In genomic region chr4:113776016-113776415, GRCh38 we compare ENCODE assay signal across 25 cellular contexts.
"Had no signal": no experiment of that assay in that cellular context is flagged by ENCODE, and none has a peak within 500 bp of the region (broad histone marks: within the 10 kb centered on the region; RNA-seq: fewer than 3 reads in every experiment).

No MANE protein-coding gene starts in this region.

- H3K4me1 ChIP-seq: esophagus squamous epithelium, prostate gland, right atrium auricular region, suprapubic skin, transverse colon, upper lobe of right lung, uterus had no signal

- H3K9me3 ChIP-seq: mucosa of descending colon, prostate gland, right atrium auricular region, suprapubic skin, transverse colon, upper lobe of right lung, uterus had no signal

- H3K27ac Mint-ChIP-seq: effector memory CD8-positive, alpha-beta T cell; mesothelial cell of epicardium; naive B cell; nephron; stimulated activated naive CD8-positive, alpha-beta T cell treated with anti-CD3 and anti-CD28 coated beads, Interleukin-15, amount 100 ng/mL, for 72 hours had no signal

- H3K4me2 ChIP-seq: smooth muscle cell had no signal

- H3K36me3 Mint-ChIP-seq: mesothelial cell of epicardium had no signal

- H3K9me3 Mint-ChIP-seq: effector memory CD8-positive, alpha-beta T cell; mesothelial cell of epicardium; nephron; stimulated activated naive CD8-positive, alpha-beta T cell treated with anti-CD3 and anti-CD28 coated beads, Interleukin-15, amount 100 ng/mL, for 72 hours had no signal

- H3K4me3 ChIP-seq: esophagus squamous epithelium, lung, mucosa of descending colon, prostate gland, right atrium auricular region, smooth muscle cell, suprapubic skin, transverse colon, upper lobe of right lung, uterus had no signal

- H3K27me3 Mint-ChIP-seq: stimulated activated naive CD8-positive, alpha-beta T cell treated with anti-CD3 and anti-CD28 coated beads, Interleukin-15, amount 100 ng/mL, for 72 hours had no signal

- H3K27me3 ChIP-seq: esophagus squamous epithelium, right atrium auricular region, suprapubic skin, transverse colon, upper lobe of right lung, uterus had no signal

- DNase-seq: cortex of kidney; effector memory CD8-positive, alpha-beta T cell; erythroblast; esophagus squamous epithelium; mesenchymal stem cell; mucosa of descending colon; naive B cell; nucleus accumbens; stimulated activated CD4-positive, alpha-beta T cell treated with anti-CD3 and anti-CD28 coated beads, Interleukin-12 subunit alpha, Interleukin-12 subunit beta, amount 100 ng/mL, for 4 hours; stimulated activated CD4-positive, alpha-beta T cell treated with anti-CD3 and anti-CD28 coated beads, Interleukin-1b, Interleukin-23, amount 100 ng/mL, for 48 hours; stimulated activated CD4-positive, alpha-beta T cell treated with anti-CD3 and anti-CD28 coated beads, Interleukin-4, amount 100 ng/mL, for 1 hour; stimulated activated CD8-positive, alpha-beta memory T cell treated with anti-CD3 and anti-CD28 coated beads, Interleukin-4, amount 100 ng/mL, for 48 hours; stimulated activated naive CD4-positive, alpha-beta T cell; stimulated activated naive CD8-positive, alpha-beta T cell treated with anti-CD3 and anti-CD28 coated beads, Interleukin-15, amount 100 ng/mL, for 72 hours; transverse colon; upper lobe of right lung; uterus had no signal

- H3K4me3 Mint-ChIP-seq: effector memory CD8-positive, alpha-beta T cell; mesothelial cell of epicardium; naive B cell; nephron; stimulated activated naive CD8-positive, alpha-beta T cell treated with anti-CD3 and anti-CD28 coated beads, Interleukin-15, amount 100 ng/mL, for 72 hours had no signal

- ATAC-seq: effector memory CD8-positive, alpha-beta T cell; mucosa of descending colon; sciatic nerve; stimulated activated naive CD8-positive, alpha-beta T cell treated with anti-CD3 and anti-CD28 coated beads, Interleukin-15, amount 100 ng/mL, for 72 hours; upper lobe of right lung had no signal

- H3K36me3 ChIP-seq: esophagus squamous epithelium, prostate gland, right atrium auricular region, suprapubic skin, transverse colon, upper lobe of right lung, uterus had no signal

- H3K4me1 Mint-ChIP-seq: nephron had no signal

- H3K27ac ChIP-seq: esophagus squamous epithelium, prostate gland, right atrium auricular region, suprapubic skin, transverse colon, upper lobe of right lung, uterus had no signal
